1 cellular context compared by ENCODE assay signal in the genomic region with DNA sequence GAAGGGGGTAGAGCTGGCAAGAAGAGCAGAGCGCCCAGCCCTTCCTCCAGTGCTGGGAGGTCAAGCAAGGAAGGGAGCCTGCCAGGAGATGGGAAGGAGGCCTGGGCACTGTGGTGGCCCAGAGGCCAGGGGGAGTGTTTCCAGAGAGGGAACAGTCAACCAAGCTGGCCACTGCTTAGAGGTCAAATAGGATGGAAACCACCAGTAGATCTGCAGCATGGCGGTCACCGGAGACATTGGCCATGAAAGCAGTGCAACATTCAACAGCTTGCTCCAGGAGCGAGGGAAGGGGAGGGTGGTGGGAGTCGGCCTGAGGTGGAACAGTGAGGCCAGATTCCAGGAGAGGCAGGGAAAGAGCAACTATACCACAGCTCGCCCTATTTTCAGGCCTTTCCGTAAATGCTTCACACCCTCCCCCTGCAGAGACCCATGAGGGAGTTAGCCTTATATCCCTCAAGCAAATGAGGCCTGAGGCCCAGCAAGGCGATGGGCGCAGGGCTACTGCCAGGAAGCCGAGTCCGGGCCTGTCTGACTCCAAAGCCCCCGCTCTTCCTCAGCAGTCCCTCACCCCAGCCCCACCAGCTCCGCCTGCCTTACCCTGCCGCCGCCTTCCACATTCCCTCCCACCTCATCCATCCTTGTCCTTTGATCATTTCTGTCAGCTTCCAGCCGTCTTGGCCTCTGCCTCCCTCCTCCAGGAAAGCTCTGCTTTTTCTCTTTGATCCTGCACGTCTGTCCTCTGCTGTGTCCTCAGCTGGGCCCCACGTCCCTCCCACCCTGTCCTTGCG.
TF ChIP-seq lines count a peak whose summit lies in the region.

No MANE protein-coding gene starts in this region.

TF ChIP-seq in H1, 55 proteins besides CTCF, POLR2A, EP300 and RAD21:
- TF ChIP-seq, protein P1, sequence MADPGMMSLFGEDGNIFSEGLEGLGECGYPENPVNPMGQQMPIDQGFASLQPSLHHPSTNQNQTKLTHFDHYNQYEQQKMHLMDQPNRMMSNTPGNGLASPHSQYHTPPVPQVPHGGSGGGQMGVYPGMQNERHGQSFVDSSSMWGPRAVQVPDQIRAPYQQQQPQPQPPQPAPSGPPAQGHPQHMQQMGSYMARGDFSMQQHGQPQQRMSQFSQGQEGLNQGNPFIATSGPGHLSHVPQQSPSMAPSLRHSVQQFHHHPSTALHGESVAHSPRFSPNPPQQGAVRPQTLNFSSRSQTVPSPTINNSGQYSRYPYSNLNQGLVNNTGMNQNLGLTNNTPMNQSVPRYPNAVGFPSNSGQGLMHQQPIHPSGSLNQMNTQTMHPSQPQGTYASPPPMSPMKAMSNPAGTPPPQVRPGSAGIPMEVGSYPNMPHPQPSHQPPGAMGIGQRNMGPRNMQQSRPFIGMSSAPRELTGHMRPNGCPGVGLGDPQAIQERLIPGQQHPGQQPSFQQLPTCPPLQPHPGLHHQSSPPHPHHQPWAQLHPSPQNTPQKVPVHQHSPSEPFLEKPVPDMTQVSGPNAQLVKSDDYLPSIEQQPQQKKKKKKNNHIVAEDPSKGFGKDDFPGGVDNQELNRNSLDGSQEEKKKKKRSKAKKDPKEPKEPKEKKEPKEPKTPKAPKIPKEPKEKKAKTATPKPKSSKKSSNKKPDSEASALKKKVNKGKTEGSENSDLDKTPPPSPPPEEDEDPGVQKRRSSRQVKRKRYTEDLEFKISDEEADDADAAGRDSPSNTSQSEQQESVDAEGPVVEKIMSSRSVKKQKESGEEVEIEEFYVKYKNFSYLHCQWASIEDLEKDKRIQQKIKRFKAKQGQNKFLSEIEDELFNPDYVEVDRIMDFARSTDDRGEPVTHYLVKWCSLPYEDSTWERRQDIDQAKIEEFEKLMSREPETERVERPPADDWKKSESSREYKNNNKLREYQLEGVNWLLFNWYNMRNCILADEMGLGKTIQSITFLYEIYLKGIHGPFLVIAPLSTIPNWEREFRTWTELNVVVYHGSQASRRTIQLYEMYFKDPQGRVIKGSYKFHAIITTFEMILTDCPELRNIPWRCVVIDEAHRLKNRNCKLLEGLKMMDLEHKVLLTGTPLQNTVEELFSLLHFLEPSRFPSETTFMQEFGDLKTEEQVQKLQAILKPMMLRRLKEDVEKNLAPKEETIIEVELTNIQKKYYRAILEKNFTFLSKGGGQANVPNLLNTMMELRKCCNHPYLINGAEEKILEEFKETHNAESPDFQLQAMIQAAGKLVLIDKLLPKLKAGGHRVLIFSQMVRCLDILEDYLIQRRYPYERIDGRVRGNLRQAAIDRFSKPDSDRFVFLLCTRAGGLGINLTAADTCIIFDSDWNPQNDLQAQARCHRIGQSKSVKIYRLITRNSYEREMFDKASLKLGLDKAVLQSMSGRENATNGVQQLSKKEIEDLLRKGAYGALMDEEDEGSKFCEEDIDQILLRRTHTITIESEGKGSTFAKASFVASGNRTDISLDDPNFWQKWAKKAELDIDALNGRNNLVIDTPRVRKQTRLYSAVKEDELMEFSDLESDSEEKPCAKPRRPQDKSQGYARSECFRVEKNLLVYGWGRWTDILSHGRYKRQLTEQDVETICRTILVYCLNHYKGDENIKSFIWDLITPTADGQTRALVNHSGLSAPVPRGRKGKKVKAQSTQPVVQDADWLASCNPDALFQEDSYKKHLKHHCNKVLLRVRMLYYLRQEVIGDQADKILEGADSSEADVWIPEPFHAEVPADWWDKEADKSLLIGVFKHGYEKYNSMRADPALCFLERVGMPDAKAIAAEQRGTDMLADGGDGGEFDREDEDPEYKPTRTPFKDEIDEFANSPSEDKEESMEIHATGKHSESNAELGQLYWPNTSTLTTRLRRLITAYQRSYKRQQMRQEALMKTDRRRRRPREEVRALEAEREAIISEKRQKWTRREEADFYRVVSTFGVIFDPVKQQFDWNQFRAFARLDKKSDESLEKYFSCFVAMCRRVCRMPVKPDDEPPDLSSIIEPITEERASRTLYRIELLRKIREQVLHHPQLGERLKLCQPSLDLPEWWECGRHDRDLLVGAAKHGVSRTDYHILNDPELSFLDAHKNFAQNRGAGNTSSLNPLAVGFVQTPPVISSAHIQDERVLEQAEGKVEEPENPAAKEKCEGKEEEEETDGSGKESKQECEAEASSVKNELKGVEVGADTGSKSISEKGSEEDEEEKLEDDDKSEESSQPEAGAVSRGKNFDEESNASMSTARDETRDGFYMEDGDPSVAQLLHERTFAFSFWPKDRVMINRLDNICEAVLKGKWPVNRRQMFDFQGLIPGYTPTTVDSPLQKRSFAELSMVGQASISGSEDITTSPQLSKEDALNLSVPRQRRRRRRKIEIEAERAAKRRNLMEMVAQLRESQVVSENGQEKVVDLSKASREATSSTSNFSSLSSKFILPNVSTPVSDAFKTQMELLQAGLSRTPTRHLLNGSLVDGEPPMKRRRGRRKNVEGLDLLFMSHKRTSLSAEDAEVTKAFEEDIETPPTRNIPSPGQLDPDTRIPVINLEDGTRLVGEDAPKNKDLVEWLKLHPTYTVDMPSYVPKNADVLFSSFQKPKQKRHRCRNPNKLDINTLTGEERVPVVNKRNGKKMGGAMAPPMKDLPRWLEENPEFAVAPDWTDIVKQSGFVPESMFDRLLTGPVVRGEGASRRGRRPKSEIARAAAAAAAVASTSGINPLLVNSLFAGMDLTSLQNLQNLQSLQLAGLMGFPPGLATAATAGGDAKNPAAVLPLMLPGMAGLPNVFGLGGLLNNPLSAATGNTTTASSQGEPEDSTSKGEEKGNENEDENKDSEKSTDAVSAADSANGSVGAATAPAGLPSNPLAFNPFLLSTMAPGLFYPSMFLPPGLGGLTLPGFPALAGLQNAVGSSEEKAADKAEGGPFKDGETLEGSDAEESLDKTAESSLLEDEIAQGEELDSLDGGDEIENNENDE (IDR thresholded peaks at IDR 0.05; ENCODE audit: insufficient replicate concordance, low read length): no peak
- TF ChIP-seq RNF2 (IDR thresholded peaks at IDR 0.05; ENCODE audit: borderline replicate concordance, low read depth, low read length, missing control alignments, poor library complexity, severe bottlenecking): no peak
- TF ChIP-seq EZH2 (IDR thresholded peaks at IDR 0.05; ENCODE audit: low read depth, low read length, severe bottlenecking): no peak
- TF ChIP-seq ZNF274 (IDR thresholded peaks at IDR 0.05; ENCODE audit: borderline replicate concordance, extremely low read depth, low read length): no peak
- TF ChIP-seq JUN (IDR thresholded peaks at IDR 0.05; ENCODE audit: low read depth, low read length): no peak
- no peak for TF ChIP-seq TEAD4 (IDR thresholded peaks at IDR 0.05; ENCODE audit: low read depth, low read length)
- no peak for TF ChIP-seq TAF1 (IDR thresholded peaks at IDR 0.05; ENCODE audit: low read depth, low read length)
- no peak for TF ChIP-seq POLR2AphosphoS5 (IDR thresholded peaks at IDR 0.05; ENCODE audit: low read depth, low read length)
- no peak for TF ChIP-seq BRCA1 (IDR thresholded peaks at IDR 0.05; ENCODE audit: low read depth, low read length)
- TF ChIP-seq RFX5 (IDR thresholded peaks at IDR 0.05; ENCODE audit: borderline replicate concordance, low read depth, low read length): no peak
- TF ChIP-seq YY1 (IDR thresholded peaks at IDR 0.05; ENCODE audit: low read depth, low read length): no peak
- no peak for TF ChIP-seq KDM4A (IDR thresholded peaks at IDR 0.05; ENCODE audit: low read depth, low read length, severe bottlenecking)
TF ChIP-seq in H1: peak in this region for 0.
